2 cellular contexts compared by ENCODE assay signal in genomic region chr6:153435787-153436186, GRCh38.
TF ChIP-seq lines count a peak whose summit lies in the region.

No MANE protein-coding gene starts in this region.

TF ChIP-seq in HepG2, 621 proteins besides CTCF, POLR2A, EP300 and RAD21:
- TF ChIP-seq ATF7 (IDR thresholded peaks at IDR 0.05): peak; percentile 18; the same call in 1 of the 2 replicates
- TF ChIP-seq ATF7 (CRISPR knock-in tag; IDR thresholded peaks at IDR 0.05): no peak
- no peak for TF ChIP-seq TOPORS (CRISPR knock-in tag; IDR thresholded peaks at IDR 0.05)

TF ChIP-seq in H1, 55 proteins besides CTCF, POLR2A, EP300 and RAD21:
- TF ChIP-seq CEBPB (IDR thresholded peaks at IDR 0.05; ENCODE audit: low read depth, low read length) (no peak), TCF12 (IDR thresholded peaks at IDR 0.05; ENCODE audit: low read depth, low read length) (no peak), CBX8 (IDR thresholded peaks at IDR 0.05; ENCODE audit: borderline replicate concordance, low read depth, low read length) (no peak), CTBP2 (IDR thresholded peaks at IDR 0.05; ENCODE audit: borderline replicate concordance, insufficient read depth, insufficient read length, low read length) (no peak), NANOG (IDR thresholded peaks at IDR 0.05; ENCODE audit: insufficient read depth, low read depth, low read length, poor library complexity, severe bottlenecking) (no peak), KDM4A (IDR thresholded peaks at IDR 0.05; ENCODE audit: low read depth, low read length, severe bottlenecking) (no peak), PHF8 (conservative IDR thresholded peaks at IDR 0.05; ENCODE audit: low read depth, low read length) (no peak), SAP30 (IDR thresholded peaks at IDR 0.05; ENCODE audit: insufficient read depth, insufficient replicate concordance, low read length) (no peak), POU5F1 (IDR thresholded peaks at IDR 0.05; ENCODE audit: low read depth, low read length) (no peak), SP2 (IDR thresholded peaks at IDR 0.05; ENCODE audit: low read length) (no peak), RXRA (IDR thresholded peaks at IDR 0.05; ENCODE audit: insufficient read depth, low read depth, low read length) (no peak), ASH2L (IDR thresholded peaks at IDR 0.05; ENCODE audit: low read length) (no peak), CHD2 (IDR thresholded peaks at IDR 0.05; ENCODE audit: low read length) (no peak), BCL11A (IDR thresholded peaks at IDR 0.05; ENCODE audit: low read depth in 2 of 2, low read length in 2 of 2) (no peak), KDM1A (IDR thresholded peaks at IDR 0.05; ENCODE audit: borderline replicate concordance, low read length) (no peak), SP4 (IDR thresholded peaks at IDR 0.05; ENCODE audit: low read length) (no peak), EZH2 (IDR thresholded peaks at IDR 0.05; ENCODE audit: low read depth, low read length, severe bottlenecking) (no peak)
